In genomic region chr13:107231941-107232340, GRCh38 we compare ENCODE assay signal across 21 cellular contexts.
"Had no signal": no experiment of that assay in that cellular context is flagged by ENCODE, and none has a peak within 500 bp of the region (broad histone marks: within the 10 kb centered on the region; RNA-seq: fewer than 3 reads in every experiment).

No MANE protein-coding gene starts in this region.

- H3K4me1 ChIP-seq: adrenal gland, breast epithelium, left ventricle myocardium inferior, prostate gland, tibial nerve, uterus had no signal

- H3K9me3 ChIP-seq: adrenal gland, breast epithelium, left ventricle myocardium inferior, mucosa of descending colon, prostate gland, tibial nerve, uterus had no signal

- FAIRE-seq: astrocyte, frontal cortex had no signal

- H3K27me3 ChIP-seq: adrenal gland, breast epithelium, tibial nerve, uterus had no signal

- H3K4me3 ChIP-seq: adrenal gland, breast epithelium, coronary artery, left ventricle myocardium inferior, mucosa of descending colon, prostate gland, skin epidermis, tibial nerve, uterus had no signal

- ATAC-seq: mucosa of descending colon; naive thymus-derived CD4-positive, alpha-beta T cell; right cardiac atrium had no signal

- DNase-seq: activated CD4-positive, alpha-beta T cell treated with anti-CD3 and anti-CD28 coated beads for 1 hour; activated CD8-positive, alpha-beta memory T cell treated with anti-CD3 and anti-CD28 coated beads for 24 hours; activated CD8-positive, alpha-beta memory T cell treated with anti-CD3 and anti-CD28 coated beads, Interleukin-2, amount 50 U/mL, for 48 hours; activated gamma-delta T cell; activated T-cell treated with anti-CD3 and anti-CD28 coated beads, Interleukin-2, amount 50 U/mL, for 48 hours; adrenal gland; head of caudate nucleus; left ventricle myocardium inferior; mucosa of descending colon; naive thymus-derived CD4-positive, alpha-beta T cell; right cardiac atrium; stimulated activated CD4-positive, alpha-beta T cell treated with anti-CD3 and anti-CD28 coated beads, Interleukin-2, amount 100 ng/mL, for 48 hours; uterus; WERI-Rb-1 had no signal

- H3K36me3 ChIP-seq: adrenal gland, breast epithelium, left ventricle myocardium inferior, prostate gland, tibial nerve, uterus, WERI-Rb-1 had no signal
